25 cellular contexts compared by ENCODE assay signal in genomic region chr1:162015196-162015595, GRCh38. TPM values are rescaled to one million over a fixed set of nuclear protein-coding genes. Genes with fewer than 3 reads are reported as not detected.
"Had no signal": no experiment of that assay in that cellular context is flagged by ENCODE, and none has a peak within 500 bp of the region (broad histone marks: within the 10 kb centered on the region; RNA-seq: fewer than 3 reads in every experiment).

No MANE protein-coding gene starts in this region.

- ATAC-seq: effector memory CD8-positive, alpha-beta T cell; esophagus mucosa; gastrocnemius medialis; heart right ventricle; left cardiac atrium; left lung; left ventricle myocardium superior; lower lobe of right lung; mucosa of descending colon had no signal

- H3K27ac ChIP-seq: coronary artery, epithelial cell of prostate, esophagus squamous epithelium, gastrocnemius medialis, heart right ventricle, left lung, lower lobe of right lung had no signal

- H3K36me3 ChIP-seq: esophagus squamous epithelium, gastrocnemius medialis, lower lobe of right lung had no signal

- H3K9me3 ChIP-seq: esophagus squamous epithelium, lower lobe of right lung, mucosa of descending colon had no signal

- H3K4me1 Mint-ChIP-seq: endodermal cell, mesothelial cell of epicardium, naive B cell had no signal

- H3K4me3 Mint-ChIP-seq: effector memory CD8-positive, alpha-beta T cell; endodermal cell; mesothelial cell of epicardium; naive B cell had no signal

- H3K27ac Mint-ChIP-seq: effector memory CD8-positive, alpha-beta T cell; endodermal cell; mesothelial cell of epicardium; naive B cell had no signal

- H3K27me3 ChIP-seq: heart right ventricle, left lung had no signal

- H3K4me3 ChIP-seq: coronary artery, esophagus squamous epithelium, gastrocnemius medialis, heart right ventricle, left lung, lower lobe of right lung, mucosa of descending colon had no signal

- DNase-seq: effector CD8-positive, alpha-beta T cell; effector memory CD8-positive, alpha-beta T cell; endodermal cell; erythroblast; esophagus squamous epithelium; foreskin fibroblast; foreskin melanocyte; gastrocnemius medialis; glutamatergic neuron; head of caudate nucleus; heart right ventricle; hippocampal formation; left cardiac atrium; left lung; left ventricle myocardium superior; lower lobe of right lung; mesenchymal stem cell; mucosa of descending colon; naive B cell had no signal

RNA-seq across cellular contexts. Expression of gene OLFML2B, which starts 8.5 kb away (rescaled TPM):
- total RNA-seq: lung microvascular endothelial cell had no signal
- polyA plus RNA-seq: keratinocyte had no signal

RNA-seq across cellular contexts. Expression of gene NOS1AP, which starts 54.3 kb away (rescaled TPM):
- polyA plus RNA-seq: keratinocyte had no signal
